In the genomic region with DNA sequence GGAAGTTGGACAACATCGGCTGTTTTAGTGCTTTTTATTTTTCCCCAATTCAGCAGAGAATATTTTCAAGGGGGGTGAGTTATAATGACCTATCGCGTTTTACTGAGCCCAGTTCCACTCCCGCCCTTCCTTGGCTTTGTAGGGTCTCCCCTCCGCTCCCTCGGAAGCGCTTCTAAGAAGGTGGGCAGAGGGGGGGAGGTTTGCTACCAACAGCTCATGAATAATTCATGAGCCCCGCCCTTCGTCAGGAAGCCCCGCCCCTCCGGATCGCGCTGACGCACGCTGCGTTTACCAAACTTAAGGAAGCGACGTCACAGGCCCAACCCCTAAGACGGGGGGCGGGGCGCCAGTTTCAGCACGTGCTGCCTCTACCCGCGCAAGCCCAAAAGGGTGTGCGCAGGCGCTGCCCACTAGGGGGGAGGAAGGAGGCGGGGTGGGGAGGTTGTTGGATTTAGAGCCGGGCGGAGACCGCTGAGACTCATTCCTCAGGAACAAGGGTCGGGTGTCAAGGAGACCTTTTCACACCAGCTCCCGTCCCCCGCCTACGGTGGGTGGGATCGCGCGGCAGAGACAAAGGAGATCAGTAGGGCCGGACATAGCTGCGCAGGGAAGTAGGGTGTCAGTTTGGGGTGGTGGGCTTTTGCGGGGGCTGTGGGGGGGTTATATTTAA, we compare ENCODE assay signal across 8 cellular contexts.
DNase-seq lines count a peak whose midpoint lies in the region; ATAC-seq and FAIRE-seq lines count a peak whose summit lies in the region.

No MANE protein-coding gene starts in this region.

- ATAC-seq in GM19025 (IDR thresholded peaks at IDR 0.05; ENCODE audit: low read depth, unreplicated experiment) (peak; percentile 38), HG03342 (IDR thresholded peaks at IDR 0.05; ENCODE audit: unreplicated experiment) (peak; percentile 46)

- peak; percentile 38 for FAIRE-seq in islet of Langerhans (lab: Jason Lieb, UNC)

- DNase-seq in AG08396 (ENCODE audit: low spot score) (peak; percentile 98), NCI-H446 treated with DMSO at 0.1 percent for 48 hours (lab: John Stamatoyannopoulos, UW) (peak; percentile 98), cerebellar nuclear complex (lab: John Stamatoyannopoulos, UW) (peak; percentile 88 to 91)
- peak; percentile 100 for DNase-seq in activated CD4-positive, CD25-positive, alpha-beta regulatory T cell treated with anti-CD3 and anti-CD28 coated beads, Interleukin-2, amount 50 U/mL, for 72 hours
- DNase-seq in stimulated activated CD4-positive, alpha-beta T cell treated with anti-CD3 and anti-CD28 coated beads, Interleukin-12 subunit alpha, Interleukin-12 subunit beta, amount 100 ng/mL, for 24 hours (ENCODE audit: low read depth in 2 of 2) = peak; percentile 100

Comparison
In these comparisons a context has a peak if more than half of its experiments do, and no peak if none do; other contexts are left out.
1. Peak in every context shown above with its lines: DNase-seq and ATAC-seq.